Comparison of ENCODE assay signal across 15 cellular contexts in the genomic region with DNA sequence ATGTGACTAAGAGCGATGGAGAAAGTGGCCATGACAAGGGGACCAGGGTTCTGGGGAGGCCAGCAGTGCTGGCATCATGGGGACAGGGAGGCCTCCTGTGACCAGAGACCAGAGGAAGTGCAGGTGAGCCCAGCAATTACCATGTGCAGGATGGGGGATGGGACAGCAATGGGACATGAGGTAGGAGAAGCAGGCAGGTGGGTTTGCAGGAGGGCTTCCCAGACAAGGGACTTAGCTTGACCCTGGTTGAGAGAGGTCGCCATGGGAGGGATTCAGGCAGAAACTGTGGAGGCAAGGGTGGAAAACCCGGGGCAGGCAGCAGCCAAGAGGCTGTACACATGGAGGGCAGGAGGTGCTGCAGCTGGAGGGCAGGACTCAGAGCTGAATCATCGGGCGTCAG. TPM values are rescaled to one million over a fixed set of nuclear protein-coding genes. Genes with fewer than 3 reads are reported as not detected.
A peak's percentile ranks its signal among the peaks of the same experiment; 100 is the strongest.
DNase-seq lines count a peak whose midpoint lies in the region; ATAC-seq lines count a peak whose summit lies in the region.
"Had no signal": no experiment of that assay in that cellular context is flagged by ENCODE, and none has a peak within 500 bp of the region (broad histone marks: within the 10 kb centered on the region; RNA-seq: fewer than 3 reads in every experiment).

No MANE protein-coding gene starts in this region.

- H2AK5ac ChIP-seq in trophoblast cell (ENCODE audit: low read length), result no peak overlapping the region

- no peak overlapping the region for H3K4me3 Mint-ChIP-seq in activated naive CD8-positive, alpha-beta T cell treated with anti-CD3 and anti-CD28 coated beads, Interleukin-2, amount 10 ng/mL, durations not matched to agents 7 days and 5 days
- no peak overlapping the region for H3K4me3 Mint-ChIP-seq in activated naive CD8-positive, alpha-beta T cell treated with anti-CD3 and anti-CD28 coated beads for 36 hours
- H3K4me3 Mint-ChIP-seq in activated T-helper 1 cell treated with anti-CD3 and anti-CD28 coated beads, Interleukin-12 subunit alpha, Interleukin-12 subunit beta, Interleukin-2, Interleukin-4 antibody, amounts not matched to agents 30 ng/mL and 10 ng/mL and 1 ng/mL, durations not matched to agents 14 hours and 24 hours and 36 hours, result no peak overlapping the region
- H3K4me3 Mint-ChIP-seq in activated T-helper 2 cell treated with anti-CD3 and anti-CD28 coated beads, Interferon-gamma antibody, Interleukin-2, Interleukin-4, amounts not matched to agents 10 μg/mL and 5 μg/mL and 100 μg/mL, durations not matched to agents 14 hours and 24 hours and 36 hours (ENCODE audit: low read depth), result no peak overlapping the region
- H3K4me3 Mint-ChIP-seq: CD14-positive monocyte had no signal

- no CpG with 5 or more reads among the region's 5 CpGs for WGBS in trophoblast cell (ENCODE audit: extremely low coverage, insufficient coverage, insufficient read length)

- no peak overlapping the region for H2BK120ac ChIP-seq in trophoblast cell (ENCODE audit: insufficient read depth, low read length, poor library complexity)

- H3K9me3 Mint-ChIP-seq in activated naive CD8-positive, alpha-beta T cell treated with anti-CD3 and anti-CD28 coated beads, Interleukin-2, amount 10 ng/mL, durations not matched to agents 7 days and 5 days, result peaks cover 15% of the 10 kb centered on the region
- H3K9me3 Mint-ChIP-seq in activated naive CD8-positive, alpha-beta T cell treated with anti-CD3 and anti-CD28 coated beads for 36 hours, result peaks cover 7% of the 10 kb centered on the region
- H3K9me3 Mint-ChIP-seq in activated T-helper 1 cell treated with anti-CD3 and anti-CD28 coated beads, Interleukin-12 subunit alpha, Interleukin-12 subunit beta, Interleukin-2, Interleukin-4 antibody, amounts not matched to agents 30 ng/mL and 10 ng/mL and 1 ng/mL, durations not matched to agents 14 hours and 24 hours and 36 hours, result peaks cover 21% of the 10 kb centered on the region
- H3K9me3 Mint-ChIP-seq in activated T-helper 2 cell treated with anti-CD3 and anti-CD28 coated beads, Interferon-gamma antibody, Interleukin-2, Interleukin-4, amounts not matched to agents 10 μg/mL and 5 μg/mL and 100 μg/mL, durations not matched to agents 14 hours and 24 hours and 36 hours, result peaks cover 20% of the 10 kb centered on the region

- no peaks in the 10 kb centered on the region for H3K27me3 Mint-ChIP-seq in activated naive CD8-positive, alpha-beta T cell treated with anti-CD3 and anti-CD28 coated beads, Interleukin-2, amount 10 ng/mL, durations not matched to agents 7 days and 5 days
- no peaks in the 10 kb centered on the region for H3K27me3 Mint-ChIP-seq in activated naive CD8-positive, alpha-beta T cell treated with anti-CD3 and anti-CD28 coated beads for 36 hours
- H3K27me3 Mint-ChIP-seq in activated T-helper 1 cell treated with anti-CD3 and anti-CD28 coated beads, Interleukin-12 subunit alpha, Interleukin-12 subunit beta, Interleukin-2, Interleukin-4 antibody, amounts not matched to agents 30 ng/mL and 10 ng/mL and 1 ng/mL, durations not matched to agents 14 hours and 24 hours and 36 hours (ENCODE audit: insufficient read depth), result no peaks in the 10 kb centered on the region
- H3K27me3 Mint-ChIP-seq in activated T-helper 2 cell treated with anti-CD3 and anti-CD28 coated beads, Interferon-gamma antibody, Interleukin-2, Interleukin-4, amounts not matched to agents 10 μg/mL and 5 μg/mL and 100 μg/mL, durations not matched to agents 14 hours and 24 hours and 36 hours (ENCODE audit: low read depth), result no peaks in the 10 kb centered on the region

- no peak overlapping the region for H3K4me2 ChIP-seq in trophoblast cell (ENCODE audit: low read length)

- peaks cover 7% of the 10 kb centered on the region for H3K9me3 ChIP-seq in trophoblast cell (ENCODE audit: insufficient read depth, low read depth, low read length)

- H3K27ac Mint-ChIP-seq in activated naive CD8-positive, alpha-beta T cell treated with anti-CD3 and anti-CD28 coated beads, Interleukin-2, amount 10 ng/mL, durations not matched to agents 7 days and 5 days, result peak overlapping the region; percentile 28
- no peak overlapping the region for H3K27ac Mint-ChIP-seq in activated naive CD8-positive, alpha-beta T cell treated with anti-CD3 and anti-CD28 coated beads for 36 hours
- peak overlapping the region; percentile 45 for H3K27ac Mint-ChIP-seq in activated T-helper 1 cell treated with anti-CD3 and anti-CD28 coated beads, Interleukin-12 subunit alpha, Interleukin-12 subunit beta, Interleukin-2, Interleukin-4 antibody, amounts not matched to agents 30 ng/mL and 10 ng/mL and 1 ng/mL, durations not matched to agents 14 hours and 24 hours and 36 hours
- H3K27ac Mint-ChIP-seq in activated T-helper 2 cell treated with anti-CD3 and anti-CD28 coated beads, Interferon-gamma antibody, Interleukin-2, Interleukin-4, amounts not matched to agents 10 μg/mL and 5 μg/mL and 100 μg/mL, durations not matched to agents 14 hours and 24 hours and 36 hours, result no peak overlapping the region

- no peak for DNase-seq in activated naive CD8-positive, alpha-beta T cell treated with anti-CD3 and anti-CD28 coated beads, Interleukin-2, amount 10 ng/mL, durations not matched to agents 7 days and 5 days
- DNase-seq in activated naive CD8-positive, alpha-beta T cell treated with anti-CD3 and anti-CD28 coated beads for 36 hours, result no peak
- no peak for DNase-seq in activated T-helper 1 cell treated with anti-CD3 and anti-CD28 coated beads, Interleukin-12 subunit alpha, Interleukin-12 subunit beta, Interleukin-2, Interleukin-4 antibody, amounts not matched to agents 30 ng/mL and 10 ng/mL and 1 ng/mL, durations not matched to agents 14 hours and 24 hours and 36 hours (ENCODE audit: low spot score)
- DNase-seq in islet precursor cell, result peak; percentile 53
- no peak for DNase-seq in trophoblast cell
- no peak for DNase-seq in SHP77 (lab: John Stamatoyannopoulos, UW)
- no peak for DNase-seq in effector CD8-positive, alpha-beta T cell (lab: John Stamatoyannopoulos, UW)
- no peak for DNase-seq in activated T-helper 2 cell treated with anti-CD3 and anti-CD28 coated beads, Interferon-gamma antibody, Interleukin-2, Interleukin-4, amounts not matched to agents 10 μg/mL and 5 μg/mL and 100 μg/mL, durations not matched to agents 14 hours and 24 hours and 36 hours (ENCODE audit: low spot score)
- DNase-seq: COR-L47, GDM1, KBM-7, NCI-H1092, NCI-H345, NCI-H526 treated with DMSO at 0.1 percent for 48 hours had no signal

- H3K23ac ChIP-seq in trophoblast cell (ENCODE audit: low read length), result no peak overlapping the region

- no peak overlapping the region for H3K14ac ChIP-seq in trophoblast cell (ENCODE audit: low read length)

- H3K4ac ChIP-seq in trophoblast cell (ENCODE audit: low read depth, low read length), result no peak overlapping the region

- no peaks in the 10 kb centered on the region for H3K27me3 ChIP-seq in trophoblast cell (ENCODE audit: insufficient read depth, low read length)

- H4K91ac ChIP-seq in trophoblast cell (ENCODE audit: low read depth, low read length), result no peak overlapping the region

- H2BK12ac ChIP-seq in trophoblast cell (ENCODE audit: low read length), result no peak overlapping the region

- H3K4me1 Mint-ChIP-seq in activated naive CD8-positive, alpha-beta T cell treated with anti-CD3 and anti-CD28 coated beads, Interleukin-2, amount 10 ng/mL, durations not matched to agents 7 days and 5 days, result no peaks in the 10 kb centered on the region
- H3K4me1 Mint-ChIP-seq in activated naive CD8-positive, alpha-beta T cell treated with anti-CD3 and anti-CD28 coated beads for 36 hours, result no peaks in the 10 kb centered on the region
- no peaks in the 10 kb centered on the region for H3K4me1 Mint-ChIP-seq in activated T-helper 1 cell treated with anti-CD3 and anti-CD28 coated beads, Interleukin-12 subunit alpha, Interleukin-12 subunit beta, Interleukin-2, Interleukin-4 antibody, amounts not matched to agents 30 ng/mL and 10 ng/mL and 1 ng/mL, durations not matched to agents 14 hours and 24 hours and 36 hours (ENCODE audit: low read depth)
- no peaks in the 10 kb centered on the region for H3K4me1 Mint-ChIP-seq in activated T-helper 2 cell treated with anti-CD3 and anti-CD28 coated beads, Interferon-gamma antibody, Interleukin-2, Interleukin-4, amounts not matched to agents 10 μg/mL and 5 μg/mL and 100 μg/mL, durations not matched to agents 14 hours and 24 hours and 36 hours (ENCODE audit: low read depth)
- H3K4me1 Mint-ChIP-seq: CD14-positive monocyte had no signal

- H3K79me2 ChIP-seq in trophoblast cell (ENCODE audit: control insufficient read depth, insufficient read depth, low read length, poor library complexity), result no peaks in the 10 kb centered on the region

- H3K4me3 ChIP-seq in trophoblast cell (ENCODE audit: low read depth, low read length), result peak overlapping the region; percentile 2

- peaks cover 3 to 4% of the 10 kb centered on the region in 2 experiments for H3K4me1 ChIP-seq in trophoblast cell (ENCODE audit: control insufficient read depth in 1 of 2, insufficient read depth in 2 of 2, low read length in 2 of 2)

- no peak overlapping the region for H2AFZ ChIP-seq in trophoblast cell (ENCODE audit: insufficient read depth, low read length, poor library complexity)

- no peak overlapping the region for H4K12ac ChIP-seq in trophoblast cell (ENCODE audit: low read depth, low read length)

- no peak overlapping the region for H4K8ac ChIP-seq in trophoblast cell (ENCODE audit: low read depth, low read length)

- no peak overlapping the region for H3K18ac ChIP-seq in trophoblast cell (ENCODE audit: low read length)

- peaks cover 37 to 63% of the 10 kb centered on the region in 2 experiments for H3K36me3 ChIP-seq in trophoblast cell (ENCODE audit: control insufficient read depth in 1 of 2, insufficient read depth in 2 of 2, low read length in 2 of 2)

- H3K9ac ChIP-seq in trophoblast cell (ENCODE audit: low read length), result no peak overlapping the region

- H3K36me3 Mint-ChIP-seq in activated naive CD8-positive, alpha-beta T cell treated with anti-CD3 and anti-CD28 coated beads, Interleukin-2, amount 10 ng/mL, durations not matched to agents 7 days and 5 days, result peaks cover 43% of the 10 kb centered on the region
- H3K36me3 Mint-ChIP-seq in activated naive CD8-positive, alpha-beta T cell treated with anti-CD3 and anti-CD28 coated beads for 36 hours, result peaks cover 46% of the 10 kb centered on the region
- H3K36me3 Mint-ChIP-seq in activated T-helper 1 cell treated with anti-CD3 and anti-CD28 coated beads, Interleukin-12 subunit alpha, Interleukin-12 subunit beta, Interleukin-2, Interleukin-4 antibody, amounts not matched to agents 30 ng/mL and 10 ng/mL and 1 ng/mL, durations not matched to agents 14 hours and 24 hours and 36 hours (ENCODE audit: low read depth), result peaks cover 47% of the 10 kb centered on the region
- peaks cover 60% of the 10 kb centered on the region for H3K36me3 Mint-ChIP-seq in activated T-helper 2 cell treated with anti-CD3 and anti-CD28 coated beads, Interferon-gamma antibody, Interleukin-2, Interleukin-4, amounts not matched to agents 10 μg/mL and 5 μg/mL and 100 μg/mL, durations not matched to agents 14 hours and 24 hours and 36 hours (ENCODE audit: low read depth)

- no peak overlapping the region for H3K27ac ChIP-seq in trophoblast cell (ENCODE audit: low read depth, low read length)

- no peaks in the 10 kb centered on the region for H3K79me1 ChIP-seq in trophoblast cell (ENCODE audit: low read length)

- H2BK5ac ChIP-seq in trophoblast cell (ENCODE audit: low read depth, low read length, poor library complexity), result no peak overlapping the region

- ATAC-seq in activated naive CD8-positive, alpha-beta T cell treated with anti-CD3 and anti-CD28 coated beads, Interleukin-2, amount 10 ng/mL, durations not matched to agents 7 days and 5 days (ENCODE audit: low read depth), result no peak

- intact Hi-C loops in activated T-helper 1 cell treated with anti-CD3 and anti-CD28 coated beads, Interleukin-12 subunit alpha, Interleukin-12 subunit beta, Interleukin-2, Interleukin-4 antibody, amounts not matched to agents 30 ng/mL and 10 ng/mL and 1 ng/mL, durations not matched to agents 14 hours and 24 hours and 36 hours (cut with micrococcal nuclease), result no loop called here
- intact Hi-C loops in activated T-helper 2 cell treated with anti-CD3 and anti-CD28 coated beads, Interferon-gamma antibody, Interleukin-2, Interleukin-4, amounts not matched to agents 10 μg/mL and 5 μg/mL and 100 μg/mL, durations not matched to agents 14 hours and 24 hours and 36 hours (cut with micrococcal nuclease), result no loop called here

- POLR2A ChIA-PET in activated naive CD8-positive, alpha-beta T cell treated with anti-CD3 and anti-CD28 coated beads, Interleukin-2, amount 10 ng/mL, durations not matched to agents 7 days and 5 days (lab: Charles Lee), result no interaction called here

RNA-seq across cellular contexts. Expression of gene SFSWAP, which starts 36.4 kb away (rescaled TPM):
- 10 to 100 TPM; 65.5 to 67.8 TPM for total RNA-seq in activated naive CD8-positive, alpha-beta T cell treated with anti-CD3 and anti-CD28 coated beads, Interleukin-2, amount 10 ng/mL, durations not matched to agents 7 days and 5 days
- 10 to 100 TPM; 51.1 to 57.4 TPM for total RNA-seq in activated naive CD8-positive, alpha-beta T cell treated with anti-CD3 and anti-CD28 coated beads for 36 hours
- total RNA-seq in activated T-helper 1 cell treated with anti-CD3 and anti-CD28 coated beads, Interleukin-12 subunit alpha, Interleukin-12 subunit beta, Interleukin-2, Interleukin-4 antibody, amounts not matched to agents 30 ng/mL and 10 ng/mL and 1 ng/mL, durations not matched to agents 14 hours and 24 hours and 36 hours, result 65.3 and 69.3 TPM in 2 replicates
- polyA plus RNA-seq in trophoblast cell (2013), result 38.0 and 38.5 TPM in 2 replicates
- 58.5 and 60.1 TPM in 2 replicates for total RNA-seq in activated T-helper 2 cell treated with anti-CD3 and anti-CD28 coated beads, Interferon-gamma antibody, Interleukin-2, Interleukin-4, amounts not matched to agents 10 μg/mL and 5 μg/mL and 100 μg/mL, durations not matched to agents 14 hours and 24 hours and 36 hours

Comparison
In these comparisons a context has a peak if more than half of its experiments do, and no peak if none do; other contexts are left out.
1. H3K27ac Mint-ChIP-seq: peak in activated naive CD8-positive, alpha-beta T cell treated with anti-CD3 and anti-CD28 coated beads, Interleukin-2, amount 10 ng/mL, durations not matched to agents 7 days and 5 days (single experiment) and activated T-helper 1 cell treated with anti-CD3 and anti-CD28 coated beads, Interleukin-12 subunit alpha, Interleukin-12 subunit beta, Interleukin-2, Interleukin-4 antibody, amounts not matched to agents 30 ng/mL and 10 ng/mL and 1 ng/mL, durations not matched to agents 14 hours and 24 hours and 36 hours (single experiment); none in activated naive CD8-positive, alpha-beta T cell treated with anti-CD3 and anti-CD28 coated beads for 36 hours (single experiment) and activated T-helper 2 cell treated with anti-CD3 and anti-CD28 coated beads, Interferon-gamma antibody, Interleukin-2, Interleukin-4, amounts not matched to agents 10 μg/mL and 5 μg/mL and 100 μg/mL, durations not matched to agents 14 hours and 24 hours and 36 hours (single experiment).